Comparison of ENCODE assay signal across 8 cellular contexts in genomic region chr1:17053071-17053684, GRCh38. TPM values are rescaled to one million over a fixed set of nuclear protein-coding genes. Genes with fewer than 3 reads are reported as not detected.
DNase-seq lines count a peak whose midpoint lies in the region; ATAC-seq, FAIRE-seq and TF ChIP-seq lines count a peak whose summit lies in the region.

No MANE protein-coding gene starts in this region.

- H3K27ac ChIP-seq in SK-N-SH (ENCODE audit: low read depth in 2 of 2, low read length in 1 of 2) (peak overlapping the region; percentile 50 to 78; a peak in 2 of 4 replicates), kidney (ENCODE audit: low read depth in 2 of 2, low read length in 2 of 2) (peak overlapping the region; percentile 94), temporal lobe (ENCODE audit: low read depth, low read length) (peak overlapping the region; percentile 54)

- TF ChIP-seq CTCF in SK-N-SH (IDR thresholded peaks at IDR 0.05) (no peak), kidney (IDR thresholded peaks at IDR 0.05; ENCODE audit: borderline replicate concordance, extremely low read depth, insufficient read depth) (no peak)

- H3K27me3 Mint-ChIP-seq in activated naive CD8-positive, alpha-beta T cell = no peaks in the 10 kb centered on the region

- no peaks in the 10 kb centered on the region for H4K20me1 ChIP-seq in SK-N-SH (ENCODE audit: insufficient read depth)

- H3K27me3 ChIP-seq in SK-N-SH (ENCODE audit: insufficient read depth) = no peaks in the 10 kb centered on the region; the same call in 1 of the 2 replicates

- peak overlapping the region; percentile 87 to 96 for H3K4me3 ChIP-seq in SK-N-SH (ENCODE audit: low read depth in 2 of 2, low read length in 1 of 2)
- H3K4me3 ChIP-seq in kidney (ENCODE audit: low read length in 2 of 2) = peak overlapping the region; percentile 95 to 99

- peak overlapping the region; percentile 74; the same call in 1 of the 2 replicates for H2AFZ ChIP-seq in SK-N-SH (ENCODE audit: low read depth)

- H3K9ac ChIP-seq in SK-N-SH (peak overlapping the region; percentile 74), kidney (ENCODE audit: low read length in 2 of 2) (peak overlapping the region; percentile 88 to 98)

- no peak for DNase-seq in SK-N-SH
- DNase-seq in kidney = no peak
- DNase-seq in superior temporal gyrus (ENCODE audit: extremely low spot score) = no peak
- no peak for DNase-seq in COLO668 (lab: John Stamatoyannopoulos, UW; ENCODE audit: unreplicated experiment)
- DNase-seq in NCI-H187 treated with DMSO at 0.1 percent for 48 hours (lab: John Stamatoyannopoulos, UW) = no peak

- no peaks in the 10 kb centered on the region for H3K9me3 ChIP-seq in SK-N-SH
- H3K9me3 ChIP-seq in kidney (ENCODE audit: control insufficient read depth in 1 of 2, low read length in 2 of 2) = no peaks in the 10 kb centered on the region

- POLR2A ChIA-PET in SK-N-SH (lab: Yijun Ruan, JAX) = no interaction called here

- TF ChIP-seq EP300 in SK-N-SH (IDR thresholded peaks at IDR 0.05; ENCODE audit: borderline replicate concordance in 1 of 2, low read depth in 1 of 2, low read length in 1 of 2) = no peak

- 6% methylated on average over 12 of the region's 12 CpGs for WGBS in SK-N-SH (ENCODE audit: low lambda C conversion rate)

- H3K36me3 ChIP-seq in SK-N-SH (replicated peaks in 1 of 2; ENCODE audit: control insufficient read depth in 1 of 2, insufficient read depth in 2 of 2, low read length in 1 of 2) (peaks cover 8 to 16% of the 10 kb centered on the region in 2 experiments), kidney (ENCODE audit: control insufficient read depth in 1 of 2, insufficient read depth in 2 of 2, low read length in 2 of 2) (peaks cover 5% of the 10 kb centered on the region in 2 donors)

- peak overlapping the region; percentile 94 for H3K4me2 ChIP-seq in SK-N-SH

- intact Hi-C loops in kidney (cut with DNase I) = no loop called here

- no peaks in the 10 kb centered on the region for H3K36me3 Mint-ChIP-seq in activated naive CD8-positive, alpha-beta T cell

- peak overlapping the region; percentile 97 for H3K27ac Mint-ChIP-seq in activated naive CD8-positive, alpha-beta T cell

- peaks cover 25% of the 10 kb centered on the region for H3K4me1 Mint-ChIP-seq in activated naive CD8-positive, alpha-beta T cell (ENCODE audit: low read depth)

- peak overlapping the region; percentile 99 for H3K4me3 Mint-ChIP-seq in activated naive CD8-positive, alpha-beta T cell

- no peak for TF ChIP-seq RAD21 in SK-N-SH (IDR thresholded peaks at IDR 0.05; ENCODE audit: low read length)

- H3K9me2 ChIP-seq in SK-N-SH = no peaks in the 10 kb centered on the region

- CTCF ChIA-PET in SK-N-SH (lab: Yijun Ruan, JAX) = interaction anchor here (0.6 to 24.3 kb wide), 2 partner anchors 15 to 94 kb away, joined by 3 to 408 read pairs; no protein-coding TSS in a partner anchor

- FAIRE-seq in kidney (lab: Jason Lieb, UNC) = no peak

- no peak for ATAC-seq in SK-N-SH treated with all-trans-retinoic acid at 6 μM for 48 hours

- no peaks in the 10 kb centered on the region for H3K9me3 Mint-ChIP-seq in activated naive CD8-positive, alpha-beta T cell (ENCODE audit: low read depth)

- H3K4me1 ChIP-seq in SK-N-SH (ENCODE audit: control insufficient read depth in 1 of 2, insufficient read depth in 2 of 2, low read depth in 1 of 2, low read length in 1 of 2) = peaks cover 8 to 11% of the 10 kb centered on the region in 2 experiments; a peak in 3 of 4 replicates
- peaks cover 9 to 16% of the 10 kb centered on the region in 2 donors for H3K4me1 ChIP-seq in kidney (ENCODE audit: control insufficient read depth in 1 of 2, insufficient read depth in 1 of 2, low read depth in 1 of 2, low read length in 2 of 2)

- H3F3A ChIP-seq in SK-N-SH (replicated peaks; ENCODE audit: insufficient read depth) = peaks cover 6% of the 10 kb centered on the region

- H3K79me2 ChIP-seq in SK-N-SH (ENCODE audit: insufficient read depth) = peaks cover 56% of the 10 kb centered on the region

TF ChIP-seq in SK-N-SH, 30 proteins besides CTCF, POLR2A, EP300 and RAD21 (continues in another document):
- TF ChIP-seq GABPA (IDR thresholded peaks at IDR 0.05; ENCODE audit: low read depth) (no peak), USF2 (IDR thresholded peaks at IDR 0.05; ENCODE audit: borderline replicate concordance, low read depth, low read length) (no peak), NRF1 (IDR thresholded peaks at IDR 0.05; ENCODE audit: low read depth, low read length) (no peak), NFIC (IDR thresholded peaks at IDR 0.05; ENCODE audit: borderline replicate concordance) (no peak)

TF ChIP-seq in SK-N-SH treated with all-trans-retinoic acid at 6 μM for 48 hours, 23 proteins besides CTCF, POLR2A, EP300 and RAD21:
- TF ChIP-seq TSHZ2 (CRISPR knock-in tag; IDR thresholded peaks at IDR 0.05) (no peak), CREB5 (CRISPR knock-in tag; IDR thresholded peaks at IDR 0.05; ENCODE audit: low read depth) (no peak), ISL1 (CRISPR knock-in tag; IDR thresholded peaks at IDR 0.05) (no peak), ZC3H10 (CRISPR knock-in tag; IDR thresholded peaks at IDR 0.05) (no peak), BACH2 (CRISPR knock-in tag; IDR thresholded peaks at IDR 0.05; ENCODE audit: borderline replicate concordance) (no peak), GLIS3 (CRISPR knock-in tag; IDR thresholded peaks at IDR 0.05) (no peak), PPARA (CRISPR knock-in tag; IDR thresholded peaks at IDR 0.05; ENCODE audit: borderline replicate concordance) (no peak), SNAI2 (CRISPR knock-in tag; IDR thresholded peaks at IDR 0.05) (no peak), ZNF565 (CRISPR knock-in tag; conservative IDR thresholded peaks at IDR 0.05; ENCODE audit: low read depth) (no peak), CSRNP3 (CRISPR knock-in tag; IDR thresholded peaks at IDR 0.05) (no peak), ZNF70 (CRISPR knock-in tag; IDR thresholded peaks at IDR 0.05) (no peak)

RNA-seq across cellular contexts. Expression of gene SDHB, which starts 0.7 kb away (rescaled TPM):
- polyA plus RNA-seq in SK-N-SH (2012; rRNA removed) (128 and 139 TPM in 2 replicates), kidney (ENCODE audit: insufficient read depth, low read depth, low replicate concordance) (313 TPM)
- polyA plus RNA-seq in SK-N-SH (2012; cell fraction: cytosol; rRNA removed) = 141 and 150 TPM in 2 replicates
- polyA plus RNA-seq in SK-N-SH (2012; cell fraction: nucleus; rRNA removed) = 65.8 and 77.3 TPM in 2 replicates
- total RNA-seq in kidney (92.0 TPM), temporal lobe (61.5 TPM)

RNA-seq across cellular contexts. Expression of gene ATP13A2, which starts 41.5 kb away (rescaled TPM):
- polyA plus RNA-seq in SK-N-SH (2012; rRNA removed) = 15.9 and 29.3 TPM in 2 replicates
- 8.2 and 16.2 TPM in 2 replicates for polyA plus RNA-seq in SK-N-SH (2012; cell fraction: cytosol; rRNA removed)
- polyA plus RNA-seq in SK-N-SH (2012; cell fraction: nucleus; rRNA removed) = 36.8 and 62.9 TPM in 2 replicates
- 38.6 TPM for total RNA-seq in kidney
- polyA plus RNA-seq in kidney (ENCODE audit: insufficient read depth, low read depth, low replicate concordance) = 23.8 TPM
- 78.9 TPM for total RNA-seq in temporal lobe
